38 cellular contexts compared by ENCODE assay signal in genomic region chr1:164504699-164505098, GRCh38.
DNase-seq lines count a peak whose midpoint lies in the region; ATAC-seq and TF ChIP-seq lines count a peak whose summit lies in the region.
"Had no signal": no experiment of that assay in that cellular context is flagged by ENCODE, and none has a peak within 500 bp of the region (broad histone marks: within the 10 kb centered on the region; RNA-seq: fewer than 3 reads in every experiment).

No MANE protein-coding gene starts in this region.

- DNase-seq in ELR (ENCODE audit: low read depth) (peak; percentile 4), MV-4-11 (lab: John Stamatoyannopoulos, UW) (peak; percentile 54), cardiac fibroblast (ENCODE audit: low read depth in 2 of 2) (peak; percentile 23 to 58), foreskin fibroblast (peak; percentile 42 to 65), GM19238 (ENCODE audit: insufficient read length, low spot score) (no peak), epidermal melanocyte (ENCODE audit: insufficient read length, low spot score) (no peak)
- no peak for DNase-seq in effector memory CD4-positive, alpha-beta T cell
- DNase-seq: activated CD4-positive, alpha-beta memory T cell treated with anti-CD3 and anti-CD28 coated beads, Interleukin-2, amount 10 ng/mL, durations not matched to agents 7 days and 5 days; activated CD4-positive, alpha-beta T cell treated with anti-CD3 and anti-CD28 coated beads for 1 hour; activated CD8-positive, alpha-beta memory T cell treated with anti-CD3 and anti-CD28 coated beads, Interleukin-2, amount 50 U/mL, for 4 hours; activated naive CD4-positive, alpha-beta T cell; activated naive CD8-positive, alpha-beta T cell treated with anti-CD3 and anti-CD28 coated beads, Interleukin-2, amount 50 U/mL, for 24 hours; AML-193; Calu3; CD4-positive, CD25-positive, alpha-beta regulatory T cell; DMS79; dorsolateral prefrontal cortex; gastrocnemius medialis; GF-D8; GOT3; kidney glomerular epithelial cell; lower lobe of right lung; mucosa of descending colon; natural killer cell; NCI-H1417; NCI-H2081 treated with DMSO at 0.1 percent for 48 hours; NCI-H345; NCI-H69; nucleus accumbens; Peyer's patch; SHP77 treated with DMSO at 0.1 percent for 48 hours; stimulated activated naive CD4-positive, alpha-beta T cell had no signal

- no peaks in the 10 kb centered on the region for H3K4me1 ChIP-seq in effector memory CD4-positive, alpha-beta T cell (ENCODE audit: control insufficient read depth, insufficient read depth, low read length, poor library complexity, severe bottlenecking)
- H3K4me1 ChIP-seq: A549, lower lobe of right lung, Peyer's patch, prostate gland, vagina had no signal

- no peak overlapping the region for H3K27ac ChIP-seq in effector memory CD4-positive, alpha-beta T cell (ENCODE audit: insufficient read depth, low read length, poor library complexity, severe bottlenecking)
- H3K27ac ChIP-seq: A549, dorsolateral prefrontal cortex, gastrocnemius medialis, lower lobe of right lung, Peyer's patch, prostate gland, skin epidermis, vagina had no signal

- no peak for ATAC-seq in GM21423 (IDR thresholded peaks at IDR 0.05; ENCODE audit: unreplicated experiment)
- ATAC-seq: A549; activated naive CD8-positive, alpha-beta T cell treated with anti-CD3 and anti-CD28 coated beads, Interleukin-2, amount 50 U/mL, for 24 hours; gastrocnemius medialis; K562; lower lobe of right lung; mucosa of descending colon; natural killer cell had no signal

- H3K36me3 ChIP-seq in effector memory CD4-positive, alpha-beta T cell (ENCODE audit: control insufficient read depth, insufficient read depth, low read length), result no peaks in the 10 kb centered on the region
- H3K36me3 ChIP-seq: gastrocnemius medialis, lower lobe of right lung, Peyer's patch, prostate gland, vagina had no signal

- no peaks in the 10 kb centered on the region for H3K27me3 ChIP-seq in effector memory CD4-positive, alpha-beta T cell (replicated peaks; ENCODE audit: control insufficient read depth, insufficient read depth, low read length, poor library complexity, severe bottlenecking)
- H3K27me3 ChIP-seq: dorsolateral prefrontal cortex, gastrocnemius medialis, Peyer's patch, vagina had no signal

- H3K4me3 ChIP-seq in cardiac fibroblast (replicated peaks in 1 of 2; ENCODE audit: low read depth in 2 of 2, low read length in 2 of 2), result no peak overlapping the region
- H3K4me3 ChIP-seq in foreskin fibroblast (ENCODE audit: low read depth in 1 of 2, low read length in 2 of 2), result no peak overlapping the region
- no peak overlapping the region for H3K4me3 ChIP-seq in effector memory CD4-positive, alpha-beta T cell (ENCODE audit: insufficient read depth, low read depth, low read length, poor library complexity, severe bottlenecking)
- H3K4me3 ChIP-seq: A549, dorsolateral prefrontal cortex, gastrocnemius medialis, K562, lower lobe of right lung, mucosa of descending colon, Peyer's patch, prostate gland, skin epidermis, vagina had no signal

- no peaks in the 10 kb centered on the region for H3K9me3 ChIP-seq in effector memory CD4-positive, alpha-beta T cell (ENCODE audit: control insufficient read depth, low read length)
- H3K9me3 ChIP-seq: A549, gastrocnemius medialis, Peyer's patch, prostate gland, vagina had no signal

- TF ChIP-seq CTCF in cardiac fibroblast (IDR thresholded peaks at IDR 0.05; ENCODE audit: low read depth, low read length) (no peak), foreskin fibroblast (IDR thresholded peaks at IDR 0.05; ENCODE audit: low read depth, low read length) (no peak)

Comparison
In these comparisons a context has a peak if more than half of its experiments do, and no peak if none do; other contexts are left out.
1. DNase-seq: peak in ELR (single experiment), MV-4-11 (single experiment), cardiac fibroblast (2 of 2) and foreskin fibroblast (2 of 2); none in GM19238 (single experiment), epidermal melanocyte (single experiment) and effector memory CD4-positive, alpha-beta T cell (0 of 3).